In the genomic region with DNA sequence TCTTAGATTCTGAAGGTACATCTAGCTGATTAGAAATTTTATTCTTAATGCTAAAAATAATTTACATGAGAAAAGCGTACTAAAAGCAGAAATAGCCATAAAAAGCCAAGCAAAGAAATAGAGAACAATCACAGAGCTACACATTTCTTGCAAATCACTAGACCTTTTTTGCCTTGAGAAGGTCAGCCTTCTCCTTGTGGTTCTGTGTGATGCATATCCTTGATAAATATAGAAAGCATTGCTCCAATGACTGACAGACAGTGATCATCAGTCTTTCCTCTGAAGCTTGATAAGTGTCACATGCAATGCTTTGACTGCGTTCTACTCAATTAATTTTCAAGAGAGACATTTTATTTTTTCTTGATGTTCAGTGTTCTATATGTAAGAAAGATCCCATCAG, we compare ENCODE assay signal across 29 cellular contexts.
A peak's percentile ranks its signal among the peaks of the same experiment; 100 is the strongest.
DNase-seq lines count a peak whose midpoint lies in the region; TF ChIP-seq lines count a peak whose summit lies in the region.
"Had no signal": no experiment of that assay in that cellular context is flagged by ENCODE, and none has a peak within 500 bp of the region (broad histone marks: within the 10 kb centered on the region; RNA-seq: fewer than 3 reads in every experiment).

No MANE protein-coding gene starts in this region.

- no peak for TF ChIP-seq CTCF in neural cell (IDR thresholded peaks at IDR 0.05; ENCODE audit: poor library complexity, severe bottlenecking)

- no peaks in the 10 kb centered on the region for H3K9me3 ChIP-seq in neural cell (ENCODE audit: low read length)
- H3K9me3 ChIP-seq: A549; BE2C; BLaER1; BLaER1 treated with 17β-estradiol and CSF1 and Interleukin-3, amounts not matched to agents 10 nM and 100 nM; Caco-2 had no signal

- H2AFZ ChIP-seq in neural cell (ENCODE audit: low read depth, low read length): no peak overlapping the region

- H3K27ac ChIP-seq in neural cell (ENCODE audit: low read length): peak overlapping the region; percentile 65
- H3K27ac ChIP-seq: 22Rv1; A549; BLaER1; BLaER1 treated with 17β-estradiol and CSF1 and Interleukin-3, amounts not matched to agents 10 nM and 100 nM; C4-2B had no signal

- H3K36me3 ChIP-seq in neural cell (ENCODE audit: insufficient read depth, low read length): no peaks in the 10 kb centered on the region
- H3K36me3 ChIP-seq: BE2C; BLaER1; BLaER1 treated with 17β-estradiol and CSF1 and Interleukin-3, amounts not matched to agents 10 nM and 100 nM had no signal

- H3K9me2 ChIP-seq in neural cell (ENCODE audit: insufficient read depth, low read length): no peaks in the 10 kb centered on the region

- H4K20me1 ChIP-seq in neural cell (ENCODE audit: insufficient read depth): no peaks in the 10 kb centered on the region
- H4K20me1 ChIP-seq: BLaER1; BLaER1 treated with 17β-estradiol and CSF1 and Interleukin-3, amounts not matched to agents 10 nM and 100 nM had no signal

- in situ Hi-C loops in SK-MEL-5 (cut with HindIII; ENCODE audit: low pct_unique_long_range_greater_than_20kb, low sequenced_read_pairs): no loop called here

- TF ChIP-seq RAD21 in neural cell (conservative IDR thresholded peaks at IDR 0.05): no peak

- no peaks in the 10 kb centered on the region for H3K79me2 ChIP-seq in neural cell (replicated peaks; ENCODE audit: insufficient read depth, low read length)

- no peak overlapping the region for H3K4me2 ChIP-seq in neural cell (ENCODE audit: low read length)
- H3K4me2 ChIP-seq: A549; BLaER1; BLaER1 treated with 17β-estradiol and CSF1 and Interleukin-3, amounts not matched to agents 10 nM and 100 nM had no signal

- peak; percentile 48 for TF ChIP-seq EP300 in neural cell (conservative IDR thresholded peaks at IDR 0.05; ENCODE audit: poor library complexity, severe bottlenecking)

- DNase-seq in SK-MEL-5 (ENCODE audit: low read depth, low spot score) (peak; percentile 79), hypothalamus (lab: John Stamatoyannopoulos, UW) (no peak)
- no peak for DNase-seq in central memory CD4-positive, alpha-beta T cell
- DNase-seq: 8988T; ACHN; AML-193; BE2C; C1 segment of cervical spinal cord; Caco-2; Calu3; CD4-positive, alpha-beta memory T cell; CD4-positive, alpha-beta T cell; CD4-positive, CD25-positive, alpha-beta regulatory T cell; CD8-positive, alpha-beta memory T cell; CD8-positive, alpha-beta T cell; COR-L47; DMS 273 treated with DMSO at 0.1 percent for 48 hours; DMS153; DMS53; DMS79; DMS79 treated with DMSO at 0.1 percent for 48 hours; DND-41; EL had no signal

- H3K27me3 ChIP-seq in neural cell (ENCODE audit: insufficient read depth, low read depth, low read length): no peaks in the 10 kb centered on the region
- H3K27me3 ChIP-seq: BLaER1; BLaER1 treated with 17β-estradiol and CSF1 and Interleukin-3, amounts not matched to agents 10 nM and 100 nM had no signal

- no peak overlapping the region for H3K9ac ChIP-seq in neural cell (ENCODE audit: low read length)
- H3K9ac ChIP-seq: BLaER1; BLaER1 treated with 17β-estradiol and CSF1 and Interleukin-3, amounts not matched to agents 10 nM and 100 nM had no signal

- peak overlapping the region; percentile 39 for H3K4me3 ChIP-seq in neural cell (ENCODE audit: low read length)
- H3K4me3 ChIP-seq: A549; BLaER1; BLaER1 treated with 17β-estradiol and CSF1 and Interleukin-3, amounts not matched to agents 10 nM and 100 nM had no signal

- H3F3A ChIP-seq in neural cell (ENCODE audit: insufficient read depth, low read length, poor library complexity, severe bottlenecking): no peaks in the 10 kb centered on the region

TF ChIP-seq in neural cell, 6 proteins besides CTCF, POLR2A, EP300 and RAD21:
- TF ChIP-seq EZH2 (IDR thresholded peaks at IDR 0.05; ENCODE audit: borderline replicate concordance, insufficient read depth, low read length, poor library complexity, severe bottlenecking) (no peak), POLR2AphosphoS5 (IDR thresholded peaks at IDR 0.05) (peak; percentile 24)
TF ChIP-seq in neural cell: peak in this region for 1.
